In the genomic region with DNA sequence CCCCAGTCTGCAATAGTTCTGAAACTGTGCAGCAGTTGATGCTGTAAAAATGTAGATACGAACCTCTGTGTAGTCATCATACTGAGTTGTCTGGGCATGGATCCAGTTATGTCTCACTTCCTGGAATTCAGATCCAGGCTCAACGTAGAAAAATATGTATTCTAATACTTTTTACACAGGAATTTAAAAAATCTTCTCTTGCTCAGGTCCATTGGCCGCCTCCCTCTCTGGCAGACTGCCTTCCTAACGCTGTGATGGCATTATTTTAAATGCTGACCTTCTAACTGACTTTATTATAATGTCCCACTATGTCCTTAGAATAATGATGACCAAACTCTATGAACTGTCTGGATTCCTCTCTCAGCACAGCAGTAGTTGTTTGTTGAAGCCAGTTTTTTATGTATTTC, we compare ENCODE assay signal across 9 cellular contexts.
A peak's percentile ranks its signal among the peaks of the same experiment; 100 is the strongest.
DNase-seq lines count a peak whose midpoint lies in the region; ATAC-seq and TF ChIP-seq lines count a peak whose summit lies in the region.
"Had no signal": no experiment of that assay in that cellular context is flagged by ENCODE, and none has a peak within 500 bp of the region (broad histone marks: within the 10 kb centered on the region; RNA-seq: fewer than 3 reads in every experiment).

No MANE protein-coding gene starts in this region.

- peaks cover 28% of the 10 kb centered on the region for H3K79me2 ChIP-seq in GM23338 (replicated peaks; ENCODE audit: insufficient read depth)

- H3K27me3 ChIP-seq in GM23338 (ENCODE audit: insufficient read depth) (no peaks in the 10 kb centered on the region), adrenal gland (no peaks in the 10 kb centered on the region), left ventricle myocardium inferior (ENCODE audit: low read depth) (no peaks in the 10 kb centered on the region), skeletal muscle satellite cell (ENCODE audit: control insufficient read depth, insufficient read depth, low read length) (no peaks in the 10 kb centered on the region)

- no peak overlapping the region for H3K4me3 ChIP-seq in GM23338
- H3K4me3 ChIP-seq in adrenal gland, result no peak overlapping the region
- H3K4me3 ChIP-seq in left ventricle myocardium inferior, result no peak overlapping the region
- no peak overlapping the region for H3K4me3 ChIP-seq in skeletal muscle satellite cell (ENCODE audit: low read length)

- no peaks in the 10 kb centered on the region for H4K20me1 ChIP-seq in GM23338 (replicated peaks; ENCODE audit: insufficient read depth)

- no peaks in the 10 kb centered on the region for H3F3A ChIP-seq in GM23338 (replicated peaks; ENCODE audit: low read depth)

- peak overlapping the region; percentile 81 for H3K9ac ChIP-seq in skeletal muscle satellite cell (ENCODE audit: low read depth, low read length)

- intact Hi-C loops in adrenal gland (cut with DNase I) (no loop called here), left ventricle myocardium inferior (cut with micrococcal nuclease) (no loop called here)

- H3K4me2 ChIP-seq in GM23338, result no peak overlapping the region
- H3K4me2 ChIP-seq in skeletal muscle satellite cell (ENCODE audit: low read length), result peak overlapping the region; percentile 39

- peaks cover 87% of the 10 kb centered on the region for H3K36me3 Mint-ChIP-seq in GM23338 (ENCODE audit: low read depth)

- no peak overlapping the region for H3K4me3 Mint-ChIP-seq in GM23338

- no peak for TF ChIP-seq POLR2A in adrenal gland (IDR thresholded peaks at IDR 0.05)

- H3K27ac ChIP-seq in GM23338 (ENCODE audit: low read depth) (0 out of 2 replicates have a peak overlapping the region, but pooled peaks have one; percentile 48), adrenal gland (peak overlapping the region in 4 of 5 donors; percentile 18 to 72 (median 38)), left ventricle myocardium inferior (replicated peaks) (peak overlapping the region; percentile 50)

- peaks cover 45% of the 10 kb centered on the region for H3K36me3 ChIP-seq in GM23338 (ENCODE audit: insufficient read depth)
- H3K36me3 ChIP-seq in adrenal gland (replicated peaks in 1 of 2), result peaks cover 0 to 9% of the 10 kb centered on the region in 2 donors
- peaks cover 76% of the 10 kb centered on the region for H3K36me3 ChIP-seq in left ventricle myocardium inferior
- H3K36me3 ChIP-seq in skeletal muscle satellite cell (ENCODE audit: insufficient read depth, low read length), result peaks cover 93% of the 10 kb centered on the region

- TF ChIP-seq CTCF in GM23338 (conservative IDR thresholded peaks at IDR 0.05; ENCODE audit: low read depth in 2 of 2) (no peak), adrenal gland (IDR thresholded peaks at IDR 0.05) (no peak), left ventricle myocardium inferior (IDR thresholded peaks at IDR 0.05; ENCODE audit: borderline replicate concordance) (no peak)

- 9 to 38% (median 22%) methylated on average over 4 of the region's 4 CpGs for WGBS in adrenal gland, 4 donors

- no peaks in the 10 kb centered on the region for H3K27me3 Mint-ChIP-seq in GM23338 (ENCODE audit: insufficient read depth, low read depth, poor library complexity)

- DNase-seq in GM23338 (ENCODE audit: low spot score), result no peak
- peak in 6 of 7 donors; percentile 51 to 88 (median 63) for DNase-seq in adrenal gland
- DNase-seq in left ventricle myocardium inferior, result no peak
- DNase-seq in NK-92 treated with Interleukin-12 subunit alpha and Interleukin-12 subunit beta, amount 100 ng/mL, for 24 hours (lab: John Stamatoyannopoulos, UW), result no peak
- no peak for DNase-seq in effector CD8-positive, alpha-beta T cell (lab: John Stamatoyannopoulos, UW)
- DNase-seq: T-helper 9 cell had no signal

- H3K9me3 ChIP-seq in adrenal gland (replicated peaks in 1 of 3) (peaks cover 0 to 6% (median 0%) of the 10 kb centered on the region in 3 donors), left ventricle myocardium inferior (replicated peaks) (peaks cover 32% of the 10 kb centered on the region), skeletal muscle satellite cell (replicated peaks; ENCODE audit: low read length) (peaks cover 39% of the 10 kb centered on the region)

- H2AFZ ChIP-seq in GM23338, result no peak overlapping the region

- ATAC-seq in GM23338, result no peak
- ATAC-seq in GM19324 (IDR thresholded peaks at IDR 0.05; ENCODE audit: low FRiP score, unreplicated experiment), result no peak
- ATAC-seq in HG02981 (IDR thresholded peaks at IDR 0.05; ENCODE audit: unreplicated experiment), result no peak

- H3K4me1 ChIP-seq in GM23338 (ENCODE audit: insufficient read depth), result peaks cover 14% of the 10 kb centered on the region
- peaks cover 3 to 12% of the 10 kb centered on the region in 2 donors for H3K4me1 ChIP-seq in adrenal gland (replicated peaks in 1 of 2)
- peaks cover 27% of the 10 kb centered on the region for H3K4me1 ChIP-seq in left ventricle myocardium inferior
- peaks cover 61% of the 10 kb centered on the region for H3K4me1 ChIP-seq in skeletal muscle satellite cell (ENCODE audit: control insufficient read depth, insufficient read depth, low read length)

- H3K27ac Mint-ChIP-seq in GM23338, result peak overlapping the region; percentile 47; the same call in 1 of the 2 replicates

- no peaks in the 10 kb centered on the region for H3K9me2 ChIP-seq in GM23338 (ENCODE audit: insufficient read depth)

- peaks cover 18% of the 10 kb centered on the region for H3K4me1 Mint-ChIP-seq in GM23338

- H3K9me3 Mint-ChIP-seq in GM23338, result peaks cover 23% of the 10 kb centered on the region; the same call in 2 of the 3 replicates

TF ChIP-seq in GM23338, 12 proteins besides CTCF, POLR2A, EP300 and RAD21 (continues in another document):
- TF ChIP-seq STAT1 (IDR thresholded peaks at IDR 0.05; ENCODE audit: unreplicated experiment) (no peak), ZNF331 (CRISPR knock-in tag; IDR thresholded peaks at IDR 0.05; ENCODE audit: low read depth) (no peak), EZH2 (IDR thresholded peaks at IDR 0.05; ENCODE audit: low read depth, unreplicated experiment) (no peak), EZH2phosphoT487 (IDR thresholded peaks at IDR 0.05; ENCODE audit: unreplicated experiment) (no peak)
- TF ChIP-seq, protein P1, sequence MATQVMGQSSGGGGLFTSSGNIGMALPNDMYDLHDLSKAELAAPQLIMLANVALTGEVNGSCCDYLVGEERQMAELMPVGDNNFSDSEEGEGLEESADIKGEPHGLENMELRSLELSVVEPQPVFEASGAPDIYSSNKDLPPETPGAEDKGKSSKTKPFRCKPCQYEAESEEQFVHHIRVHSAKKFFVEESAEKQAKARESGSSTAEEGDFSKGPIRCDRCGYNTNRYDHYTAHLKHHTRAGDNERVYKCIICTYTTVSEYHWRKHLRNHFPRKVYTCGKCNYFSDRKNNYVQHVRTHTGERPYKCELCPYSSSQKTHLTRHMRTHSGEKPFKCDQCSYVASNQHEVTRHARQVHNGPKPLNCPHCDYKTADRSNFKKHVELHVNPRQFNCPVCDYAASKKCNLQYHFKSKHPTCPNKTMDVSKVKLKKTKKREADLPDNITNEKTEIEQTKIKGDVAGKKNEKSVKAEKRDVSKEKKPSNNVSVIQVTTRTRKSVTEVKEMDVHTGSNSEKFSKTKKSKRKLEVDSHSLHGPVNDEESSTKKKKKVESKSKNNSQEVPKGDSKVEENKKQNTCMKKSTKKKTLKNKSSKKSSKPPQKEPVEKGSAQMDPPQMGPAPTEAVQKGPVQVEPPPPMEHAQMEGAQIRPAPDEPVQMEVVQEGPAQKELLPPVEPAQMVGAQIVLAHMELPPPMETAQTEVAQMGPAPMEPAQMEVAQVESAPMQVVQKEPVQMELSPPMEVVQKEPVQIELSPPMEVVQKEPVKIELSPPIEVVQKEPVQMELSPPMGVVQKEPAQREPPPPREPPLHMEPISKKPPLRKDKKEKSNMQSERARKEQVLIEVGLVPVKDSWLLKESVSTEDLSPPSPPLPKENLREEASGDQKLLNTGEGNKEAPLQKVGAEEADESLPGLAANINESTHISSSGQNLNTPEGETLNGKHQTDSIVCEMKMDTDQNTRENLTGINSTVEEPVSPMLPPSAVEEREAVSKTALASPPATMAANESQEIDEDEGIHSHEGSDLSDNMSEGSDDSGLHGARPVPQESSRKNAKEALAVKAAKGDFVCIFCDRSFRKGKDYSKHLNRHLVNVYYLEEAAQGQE (IDR thresholded peaks at IDR 0.05; ENCODE audit: unreplicated experiment), result no peak

Comparison
In these comparisons a context has a peak if more than half of its experiments do, and no peak if none do; other contexts are left out.
1. DNase-seq: peak in adrenal gland (6 of 7); none in GM23338 (single experiment), left ventricle myocardium inferior (single experiment), NK-92 treated with Interleukin-12 subunit alpha and Interleukin-12 subunit beta, amount 100 ng/mL, for 24 hours (single experiment) and effector CD8-positive, alpha-beta T cell (single experiment).
2. Peak in every context shown above with its lines, with median percentiles within 50 percentile points of each other: H3K27ac ChIP-seq.